Comparison of ENCODE assay signal across 11 cellular contexts in the genomic region with DNA sequence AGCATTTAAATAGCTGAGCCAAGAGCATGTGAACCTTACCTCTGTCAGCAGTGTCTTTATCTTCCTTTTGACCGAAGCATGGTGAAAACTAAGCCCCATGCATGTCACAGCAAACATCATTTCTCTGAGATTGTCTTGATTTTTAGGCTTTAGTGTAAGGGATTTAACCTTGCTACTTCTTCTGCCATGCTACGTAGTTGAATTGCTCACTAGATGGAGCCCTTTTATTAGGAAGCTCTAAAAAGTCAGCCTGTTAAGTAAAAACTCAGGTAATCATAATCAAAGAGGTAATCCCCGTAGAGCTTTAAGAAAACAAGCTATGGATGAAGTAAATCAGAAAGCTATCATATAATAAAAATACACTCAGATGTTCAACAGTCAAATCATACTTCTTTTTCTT.
DNase-seq lines count a peak whose midpoint lies in the region; ATAC-seq and TF ChIP-seq lines count a peak whose summit lies in the region.
"Had no signal": no experiment of that assay in that cellular context is flagged by ENCODE, and none has a peak within 500 bp of the region (broad histone marks: within the 10 kb centered on the region; RNA-seq: fewer than 3 reads in every experiment).

No MANE protein-coding gene starts in this region.

- H3K27me3 ChIP-seq in PC-9 (ENCODE audit: insufficient read depth, low read depth): no peaks in the 10 kb centered on the region
- no peaks in the 10 kb centered on the region for H3K27me3 ChIP-seq in tibial artery

- no peaks in the 10 kb centered on the region for H3K36me3 ChIP-seq in PC-9 (ENCODE audit: low read depth)
- peaks cover 0 to 22% (median 18%) of the 10 kb centered on the region in 3 donors for H3K36me3 ChIP-seq in tibial artery

- BruUV-seq in PC-9 (replicated peaks; lab: Mats Ljungman, UMichigan): no TSS peak

- CTCF ChIA-PET in PC-9 (lab: Charles Lee): interaction anchor here (0.5 to 0.7 kb wide), 4 partner anchors 125 to 455 kb away, joined by 3 to 25 read pairs (median 6); partner anchors contain the start of gene PGR

- peaks cover 4 to 6% of the 10 kb centered on the region in 2 donors for H3K4me1 Mint-ChIP-seq in natural killer cell treated with Interleukin-12 subunit alpha and Interleukin-12 subunit beta and Interleukin-15 and Interleukin-18, amount 100 ng/mL, for 72 hours (ENCODE audit: low read depth in 2 of 2)

- H2AFZ ChIP-seq in PC-9: no peak overlapping the region

- intact Hi-C loops in PC-9 (cut with micrococcal nuclease; ENCODE audit: unreplicated experiment): loop anchor here (1.0 kb wide), 1 partner anchor 456 kb away; no protein-coding TSS in a partner anchor
- intact Hi-C loops in tibial artery (cut with DNase I; ENCODE audit: low total_unique reads): no loop called here

- no peaks in the 10 kb centered on the region for H3K9me3 Mint-ChIP-seq in natural killer cell treated with Interleukin-12 subunit alpha and Interleukin-12 subunit beta and Interleukin-15 and Interleukin-18, amount 100 ng/mL, for 72 hours

- no peaks in the 10 kb centered on the region for H3K9me2 ChIP-seq in PC-9 (ENCODE audit: insufficient read depth)

- H3K27ac ChIP-seq in PC-9: no peak overlapping the region
- H3K27ac ChIP-seq in tibial artery: no peak overlapping the region

- no peaks in the 10 kb centered on the region for H3K27me3 Mint-ChIP-seq in natural killer cell treated with Interleukin-12 subunit alpha and Interleukin-12 subunit beta and Interleukin-15 and Interleukin-18, amount 100 ng/mL, for 72 hours
- H3K27me3 Mint-ChIP-seq: B cell had no signal

- no peak overlapping the region for H3K4me3 Mint-ChIP-seq in natural killer cell treated with Interleukin-12 subunit alpha and Interleukin-12 subunit beta and Interleukin-15 and Interleukin-18, amount 100 ng/mL, for 72 hours
- H3K4me3 Mint-ChIP-seq: B cell had no signal

- H3K4me3 ChIP-seq in PC-9 (no peak overlapping the region), tibial artery (no peak overlapping the region)

- ATAC-seq in HG03354 (IDR thresholded peaks at IDR 0.05; ENCODE audit: poor library complexity, severe bottlenecking, unreplicated experiment) (no peak), HG02678 (IDR thresholded peaks at IDR 0.05; ENCODE audit: unreplicated experiment) (no peak)
- ATAC-seq in natural killer cell treated with Interleukin-12 subunit alpha and Interleukin-12 subunit beta and Interleukin-15 and Interleukin-18, amount 100 ng/mL, for 72 hours: no peak

- no peaks in the 10 kb centered on the region for H3F3A ChIP-seq in PC-9 (ENCODE audit: insufficient read depth, low read depth)

- no peaks in the 10 kb centered on the region for H4K20me1 ChIP-seq in PC-9 (ENCODE audit: insufficient read depth)

- no peaks in the 10 kb centered on the region for H3K36me3 Mint-ChIP-seq in natural killer cell treated with Interleukin-12 subunit alpha and Interleukin-12 subunit beta and Interleukin-15 and Interleukin-18, amount 100 ng/mL, for 72 hours

- H3K4me1 ChIP-seq in PC-9 (replicated peaks; ENCODE audit: insufficient read depth): no peaks in the 10 kb centered on the region
- H3K4me1 ChIP-seq in tibial artery: no peaks in the 10 kb centered on the region

- H3K9me3 ChIP-seq in PC-9 (ENCODE audit: insufficient read depth, low read depth): no peaks in the 10 kb centered on the region
- H3K9me3 ChIP-seq in tibial artery: no peaks in the 10 kb centered on the region

- TF ChIP-seq CTCF in PC-9 (conservative IDR thresholded peaks at IDR 0.05): peak; percentile 57
- TF ChIP-seq CTCF in tibial artery (IDR thresholded peaks at IDR 0.05): peak; percentile 43 to 51

- no peaks in the 10 kb centered on the region for H3K79me2 ChIP-seq in PC-9 (ENCODE audit: low read depth)

- DNase-seq in SIG-M5 treated with dmso at 0.1 percent for 504 hours (lab: John Stamatoyannopoulos, UW; ENCODE audit: unreplicated experiment) (peak; percentile 0), SIG-M5 (lab: John Stamatoyannopoulos, UW) (no peak), PC-9 (no peak), fibroblast of peridontal ligament (ENCODE audit: extremely low read depth) (peak; percentile 6), tibial artery (no peak)
- no peak for DNase-seq in natural killer cell treated with Interleukin-12 subunit alpha and Interleukin-12 subunit beta and Interleukin-15 and Interleukin-18, amount 100 ng/mL, for 72 hours (ENCODE audit: low spot score)
- DNase-seq: activated CD4-positive, alpha-beta T cell treated with anti-CD3 and anti-CD28 coated beads, Interleukin-2, amount 50 U/mL, for 4 hours; NCI-H510A treated with DMSO at 0.1 percent for 48 hours had no signal

- no peak overlapping the region for H3K4me2 ChIP-seq in PC-9

- POLR2A ChIA-PET in PC-9 (lab: Charles Lee; ENCODE audit: unreplicated experiment): no interaction called here

- H3K27ac Mint-ChIP-seq in natural killer cell treated with Interleukin-12 subunit alpha and Interleukin-12 subunit beta and Interleukin-15 and Interleukin-18, amount 100 ng/mL, for 72 hours: no peak overlapping the region
- H3K27ac Mint-ChIP-seq: B cell had no signal

Comparison
In these comparisons a context has a peak if more than half of its experiments do, and no peak if none do; other contexts are left out.
1. DNase-seq: peak in SIG-M5 treated with dmso at 0.1 percent for 504 hours (single experiment) and fibroblast of peridontal ligament (single experiment); none in SIG-M5 (single experiment), PC-9 (0 of 2), tibial artery (0 of 2) and natural killer cell treated with Interleukin-12 subunit alpha and Interleukin-12 subunit beta and Interleukin-15 and Interleukin-18, amount 100 ng/mL, for 72 hours (single experiment).